ENCODE assay signal across 25 cellular contexts in the genomic region with DNA sequence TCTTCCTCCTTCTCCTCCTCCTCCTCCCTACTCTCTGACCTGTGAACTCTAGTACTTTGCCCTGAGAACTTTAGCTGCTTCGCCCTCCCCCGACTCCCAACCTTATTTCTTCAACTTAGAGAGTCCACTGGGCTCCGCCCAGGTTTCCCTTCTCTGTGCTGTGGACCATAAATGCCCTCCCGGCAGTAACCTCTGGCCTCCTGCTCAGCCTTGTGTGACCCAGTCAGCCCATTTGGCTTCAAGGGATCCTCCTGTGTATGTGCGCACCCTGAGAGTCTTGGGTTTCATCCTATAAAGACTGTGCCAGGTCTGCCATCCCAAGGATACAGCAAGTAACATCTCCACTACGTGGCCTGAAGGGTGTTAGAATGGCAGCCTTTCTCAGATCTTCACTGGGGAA.
"Had no signal": no experiment of that assay in that cellular context is flagged by ENCODE, and none has a peak within 500 bp of the region (broad histone marks: within the 10 kb centered on the region; RNA-seq: fewer than 3 reads in every experiment).

No MANE protein-coding gene starts in this region.

- H3K4me3 Mint-ChIP-seq: immature natural killer cell; naive thymus-derived CD8-positive, alpha-beta T cell; nephron; stimulated activated effector memory CD8-positive, alpha-beta T cell treated with anti-CD3 and anti-CD28 coated beads, Interleukin-12 subunit alpha, Interleukin-12 subunit beta, amount 100 ng/mL, for 72 hours; stimulated activated naive CD8-positive, alpha-beta T cell treated with anti-CD3 and anti-CD28 coated beads, Interleukin-15, Interleukin-2, amounts not matched to agents 100 ng/mL and 50 ng/mL, for 24 hours had no signal

- ATAC-seq: left colon; naive thymus-derived CD8-positive, alpha-beta T cell; stimulated activated effector memory CD8-positive, alpha-beta T cell treated with anti-CD3 and anti-CD28 coated beads, Interleukin-12 subunit alpha, Interleukin-12 subunit beta, amount 100 ng/mL, for 72 hours had no signal

- H3K36me3 Mint-ChIP-seq: immature natural killer cell; stimulated activated effector memory CD8-positive, alpha-beta T cell treated with anti-CD3 and anti-CD28 coated beads, Interleukin-12 subunit alpha, Interleukin-12 subunit beta, amount 100 ng/mL, for 72 hours had no signal

- H3K36me3 ChIP-seq: heart left ventricle, left ventricle myocardium inferior, ovary, right atrium auricular region, sigmoid colon, spleen, suprapubic skin, thoracic aorta, tibial artery, uterus had no signal

- H3K27ac ChIP-seq: heart left ventricle, left ventricle myocardium inferior, ovary, right atrium auricular region, sigmoid colon, spleen, suprapubic skin, thoracic aorta, tibial artery, uterus had no signal

- H3K4me3 ChIP-seq: heart left ventricle, left ventricle myocardium inferior, lung, ovary, right atrium auricular region, sigmoid colon, spleen, suprapubic skin, thoracic aorta, tibial artery, uterus had no signal

- DNase-seq: heart left ventricle; hypothalamus; immature natural killer cell; kidney; left colon; left ventricle myocardium inferior; mesendoderm; naive thymus-derived CD8-positive, alpha-beta T cell; ovary; sigmoid colon; small intestine; spleen; stimulated activated CD4-positive, alpha-beta T cell treated with anti-CD3 and anti-CD28 coated beads, Interleukin-4, amount 100 ng/mL, for 24 hours; stimulated activated naive CD4-positive, alpha-beta T cell; tibial artery; trophoblast cell; uterus had no signal

- H3K27ac Mint-ChIP-seq: immature natural killer cell; progenitor cell of endocrine pancreas; stimulated activated effector memory CD8-positive, alpha-beta T cell treated with anti-CD3 and anti-CD28 coated beads, Interleukin-12 subunit alpha, Interleukin-12 subunit beta, amount 100 ng/mL, for 72 hours; stimulated activated naive CD8-positive, alpha-beta T cell treated with anti-CD3 and anti-CD28 coated beads, Interleukin-15, Interleukin-2, amounts not matched to agents 100 ng/mL and 50 ng/mL, for 24 hours had no signal

- H3K9me3 Mint-ChIP-seq: immature natural killer cell; naive thymus-derived CD8-positive, alpha-beta T cell; nephron; stimulated activated effector memory CD8-positive, alpha-beta T cell treated with anti-CD3 and anti-CD28 coated beads, Interleukin-12 subunit alpha, Interleukin-12 subunit beta, amount 100 ng/mL, for 72 hours; stimulated activated naive CD8-positive, alpha-beta T cell treated with anti-CD3 and anti-CD28 coated beads, Interleukin-15, Interleukin-2, amounts not matched to agents 100 ng/mL and 50 ng/mL, for 24 hours had no signal

- H3K27me3 ChIP-seq: ovary, right atrium auricular region, sigmoid colon, suprapubic skin, tibial artery, uterus had no signal

- H3K4me1 Mint-ChIP-seq: immature natural killer cell; naive thymus-derived CD8-positive, alpha-beta T cell; nephron had no signal

- H3K4me1 ChIP-seq: heart left ventricle, left ventricle myocardium inferior, right atrium auricular region, sigmoid colon, suprapubic skin, tibial artery, uterus had no signal

- H3K9me3 ChIP-seq: heart left ventricle, left ventricle myocardium inferior, ovary, right atrium auricular region, sigmoid colon, spleen, suprapubic skin, thoracic aorta, tibial artery, uterus had no signal
